Comparison of ENCODE assay signal across 8 cellular contexts in the genomic region with DNA sequence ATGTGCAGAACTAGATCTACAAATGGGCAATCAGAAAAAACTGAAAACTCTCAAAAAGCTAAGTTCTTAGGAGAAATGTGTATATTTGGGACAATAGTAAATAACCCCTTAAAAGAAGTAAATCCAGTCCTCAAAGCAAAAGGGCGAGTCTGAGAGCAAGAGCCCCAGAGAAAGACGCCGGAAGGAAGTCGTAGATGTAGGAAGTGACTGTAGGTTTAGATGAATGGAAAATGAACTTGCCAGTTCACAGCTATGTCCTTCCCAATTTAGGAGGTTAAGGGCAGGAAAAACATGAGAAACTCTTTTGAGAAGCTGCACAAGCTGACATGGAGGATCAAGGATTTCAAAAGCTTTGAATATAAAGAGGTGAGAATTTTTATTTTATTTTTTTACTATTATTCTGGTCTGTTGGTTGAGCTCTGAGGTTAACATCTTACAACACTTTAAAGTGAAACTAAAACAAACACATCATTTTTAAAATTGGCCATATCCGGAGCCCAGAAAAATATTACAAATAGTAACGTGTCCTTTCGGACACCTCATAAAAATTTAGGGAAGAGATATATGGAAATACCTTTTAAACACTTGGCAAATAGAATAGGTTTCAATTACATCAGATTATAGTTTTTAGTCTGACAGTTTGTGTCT.
DNase-seq lines count a peak whose midpoint lies in the region; ATAC-seq and TF ChIP-seq lines count a peak whose summit lies in the region.

No MANE protein-coding gene starts in this region.

- peak overlapping the region; percentile 96 for H3K27ac Mint-ChIP-seq in activated T-cell treated with anti-CD3 and anti-CD28 coated beads, Interleukin-2, amount 50 U/mL, for 72 hours
- peak overlapping the region; percentile 93 for H3K27ac Mint-ChIP-seq in T-helper 2 cell treated with Interferon-gamma antibody and Interleukin-4, amounts not matched to agents 5 μg/mL and 100 μg/mL, for 36 hours
- H3K27ac Mint-ChIP-seq in stimulated activated naive CD8-positive, alpha-beta T cell treated with anti-CD3 and anti-CD28 coated beads, Interleukin-15, amount 100 ng/mL, for 72 hours = peak overlapping the region; percentile 94 to 99

- H3K27me3 Mint-ChIP-seq in activated T-cell treated with anti-CD3 and anti-CD28 coated beads, Interleukin-2, amount 50 U/mL, for 72 hours (ENCODE audit: low read depth) = no peaks in the 10 kb centered on the region
- no peaks in the 10 kb centered on the region for H3K27me3 Mint-ChIP-seq in T-helper 2 cell treated with Interferon-gamma antibody and Interleukin-4, amounts not matched to agents 5 μg/mL and 100 μg/mL, for 36 hours (ENCODE audit: low read depth)
- H3K27me3 Mint-ChIP-seq in stimulated activated naive CD8-positive, alpha-beta T cell treated with anti-CD3 and anti-CD28 coated beads, Interleukin-15, amount 100 ng/mL, for 72 hours = no peaks in the 10 kb centered on the region

- H3K4me3 Mint-ChIP-seq in activated T-cell treated with anti-CD3 and anti-CD28 coated beads, Interleukin-2, amount 50 U/mL, for 72 hours = peak overlapping the region; percentile 79 to 94
- peak overlapping the region; percentile 90 for H3K4me3 Mint-ChIP-seq in T-helper 2 cell treated with Interferon-gamma antibody and Interleukin-4, amounts not matched to agents 5 μg/mL and 100 μg/mL, for 36 hours
- peak overlapping the region; percentile 80 to 96 for H3K4me3 Mint-ChIP-seq in stimulated activated naive CD8-positive, alpha-beta T cell treated with anti-CD3 and anti-CD28 coated beads, Interleukin-15, amount 100 ng/mL, for 72 hours

- H3K4me1 Mint-ChIP-seq in activated T-cell treated with anti-CD3 and anti-CD28 coated beads, Interleukin-2, amount 50 U/mL, for 72 hours (ENCODE audit: low read depth) = no peaks in the 10 kb centered on the region
- peaks cover 10% of the 10 kb centered on the region for H3K4me1 Mint-ChIP-seq in T-helper 2 cell treated with Interferon-gamma antibody and Interleukin-4, amounts not matched to agents 5 μg/mL and 100 μg/mL, for 36 hours (ENCODE audit: low read depth)
- peaks cover 12% of the 10 kb centered on the region for H3K4me1 Mint-ChIP-seq in stimulated activated naive CD8-positive, alpha-beta T cell treated with anti-CD3 and anti-CD28 coated beads, Interleukin-15, amount 100 ng/mL, for 72 hours

- peak; percentile 57 to 61 for ATAC-seq in activated T-cell treated with anti-CD3 and anti-CD28 coated beads, Interleukin-2, amount 50 U/mL, for 72 hours (replicated peaks in 1 of 2)
- ATAC-seq in HG02973 (IDR thresholded peaks at IDR 0.05; ENCODE audit: unreplicated experiment) (peak; percentile 90), HG02885 (IDR thresholded peaks at IDR 0.05; ENCODE audit: poor library complexity, unreplicated experiment) (no peak), GM18520 (IDR thresholded peaks at IDR 0.05; ENCODE audit: unreplicated experiment) (no peak)
- peak; percentile 85 for ATAC-seq in stimulated activated naive CD8-positive, alpha-beta T cell treated with anti-CD3 and anti-CD28 coated beads, Interleukin-15, amount 100 ng/mL, for 72 hours

- TF ChIP-seq CTCF in foreskin fibroblast (IDR thresholded peaks at IDR 0.05; ENCODE audit: low read depth, low read length) = no peak

- peaks cover 0 to 1% of the 10 kb centered on the region in 2 donors for H3K9me3 Mint-ChIP-seq in activated T-cell treated with anti-CD3 and anti-CD28 coated beads, Interleukin-2, amount 50 U/mL, for 72 hours
- H3K9me3 Mint-ChIP-seq in T-helper 2 cell treated with Interferon-gamma antibody and Interleukin-4, amounts not matched to agents 5 μg/mL and 100 μg/mL, for 36 hours = peaks cover 7% of the 10 kb centered on the region
- peaks cover 0 to under 1% of the 10 kb centered on the region in 2 donors for H3K9me3 Mint-ChIP-seq in stimulated activated naive CD8-positive, alpha-beta T cell treated with anti-CD3 and anti-CD28 coated beads, Interleukin-15, amount 100 ng/mL, for 72 hours

- DNase-seq in activated T-cell treated with anti-CD3 and anti-CD28 coated beads, Interleukin-2, amount 50 U/mL, for 72 hours = peak; percentile 3 to 12
- DNase-seq in activated T-cell treated with anti-CD3 and anti-CD28 coated beads for 4 hours (no peak), foreskin fibroblast (no peak)
- DNase-seq in T-helper 2 cell treated with Interferon-gamma antibody and Interleukin-4, amounts not matched to agents 5 μg/mL and 100 μg/mL, for 36 hours (ENCODE audit: low spot score) = no peak
- peak; percentile 13 to 29 for DNase-seq in stimulated activated naive CD8-positive, alpha-beta T cell treated with anti-CD3 and anti-CD28 coated beads, Interleukin-15, amount 100 ng/mL, for 72 hours

- H3K36me3 Mint-ChIP-seq in activated T-cell treated with anti-CD3 and anti-CD28 coated beads, Interleukin-2, amount 50 U/mL, for 72 hours (ENCODE audit: insufficient read depth in 2 of 2) = peaks cover 0 to 1% of the 10 kb centered on the region in 2 donors
- peaks cover 5% of the 10 kb centered on the region for H3K36me3 Mint-ChIP-seq in T-helper 2 cell treated with Interferon-gamma antibody and Interleukin-4, amounts not matched to agents 5 μg/mL and 100 μg/mL, for 36 hours (ENCODE audit: low read depth)

- H3K4me3 ChIP-seq in foreskin fibroblast (ENCODE audit: low read depth in 1 of 2, low read length in 2 of 2) = no peak overlapping the region

Comparison
In these comparisons a context has a peak if more than half of its experiments do, and no peak if none do; other contexts are left out.
1. DNase-seq: peak in activated T-cell treated with anti-CD3 and anti-CD28 coated beads, Interleukin-2, amount 50 U/mL, for 72 hours (2 of 2) and stimulated activated naive CD8-positive, alpha-beta T cell treated with anti-CD3 and anti-CD28 coated beads, Interleukin-15, amount 100 ng/mL, for 72 hours (2 of 2); none in activated T-cell treated with anti-CD3 and anti-CD28 coated beads for 4 hours (single experiment), T-helper 2 cell treated with Interferon-gamma antibody and Interleukin-4, amounts not matched to agents 5 μg/mL and 100 μg/mL, for 36 hours (single experiment) and foreskin fibroblast (0 of 2).
2. ATAC-seq: peak in activated T-cell treated with anti-CD3 and anti-CD28 coated beads, Interleukin-2, amount 50 U/mL, for 72 hours (2 of 2), HG02973 (single experiment) and stimulated activated naive CD8-positive, alpha-beta T cell treated with anti-CD3 and anti-CD28 coated beads, Interleukin-15, amount 100 ng/mL, for 72 hours (single experiment); none in HG02885 (single experiment) and GM18520 (single experiment).
3. Peak in every context shown above with its lines, with median percentiles within 50 percentile points of each other: H3K27ac Mint-ChIP-seq and H3K4me3 Mint-ChIP-seq.